ENCODE assay signal across 1 cellular context in genomic region chr3:129160891-129161859, GRCh38.
A peak's percentile ranks its signal among the peaks of the same experiment; 100 is the strongest.
TF ChIP-seq lines count a peak whose summit lies in the region.

Gene ISY1, minus strand, starts transcription at chr3:129161063. Its CDS starts 88 bp downstream, at chr3:129160975.

TF ChIP-seq in HepG2, 621 proteins besides CTCF, POLR2A, EP300 and RAD21 (continued from another document and continues in another):
- TF ChIP-seq U2AF1 (optimal IDR thresholded peaks at IDR 0.05; ENCODE audit: low read depth, low read length), result peak; percentile 54
- TF ChIP-seq YEATS4 (CRISPR knock-in tag; IDR thresholded peaks at IDR 0.05; ENCODE audit: borderline replicate concordance), result peak; percentile 72; the same call in 1 of the 2 replicates
- no peak for TF ChIP-seq GTF2F1 (IDR thresholded peaks at IDR 0.05; ENCODE audit: low read length)
- no peak for TF ChIP-seq ZBTB8A (CRISPR knock-in tag; IDR thresholded peaks at IDR 0.05; ENCODE audit: borderline replicate concordance, low read depth)
- peak in 1 of 2 experiments; percentile 42; a peak in 1 of 4 replicates for TF ChIP-seq ATF4 (CRISPR knock-in tag; IDR thresholded peaks at IDR 0.05)
- TF ChIP-seq ZNF563 (CRISPR knock-in tag; IDR thresholded peaks at IDR 0.05), result no peak
- no peak for TF ChIP-seq KDM1A (CRISPR knock-in tag; IDR thresholded peaks at IDR 0.05)
- TF ChIP-seq HOXA5 (CRISPR knock-in tag; IDR thresholded peaks at IDR 0.05), result peak; percentile 79; the same call in 1 of the 2 replicates
- no peak; the same call in none of the 2 replicates for TF ChIP-seq HIVEP1 (CRISPR knock-in tag; IDR thresholded peaks at IDR 0.05)
- no peak for TF ChIP-seq ZNF746 (CRISPR knock-in tag; IDR thresholded peaks at IDR 0.05)
- TF ChIP-seq PBX3 (CRISPR knock-in tag; IDR thresholded peaks at IDR 0.05; ENCODE audit: borderline replicate concordance), result 0 out of 2 replicates have a peak, but pooled peaks have one; percentile 28
- TF ChIP-seq PRDM10 (CRISPR knock-in tag; IDR thresholded peaks at IDR 0.05; ENCODE audit: low read depth), result peak; percentile 9; the same call in 1 of the 2 replicates
- no peak for TF ChIP-seq ONECUT2 (CRISPR knock-in tag; IDR thresholded peaks at IDR 0.05)
- peak; percentile 66; the same call in 1 of the 2 replicates for TF ChIP-seq NKX3-1 (CRISPR knock-in tag; IDR thresholded peaks at IDR 0.05)
- peak; percentile 43; the same call in 1 of the 2 replicates for TF ChIP-seq RXRB (CRISPR knock-in tag; IDR thresholded peaks at IDR 0.05; ENCODE audit: borderline replicate concordance)
- peak; percentile 83; the same call in 1 of the 2 replicates for TF ChIP-seq BRF2 (CRISPR knock-in tag; IDR thresholded peaks at IDR 0.05)
- TF ChIP-seq AKAP8 (CRISPR knock-in tag; IDR thresholded peaks at IDR 0.05), result no peak
- TF ChIP-seq ZNF253 (CRISPR knock-in tag; IDR thresholded peaks at IDR 0.05; ENCODE audit: borderline replicate concordance), result no peak
- TF ChIP-seq ZFP91 (CRISPR knock-in tag; IDR thresholded peaks at IDR 0.05; ENCODE audit: borderline replicate concordance), result peak; percentile 61; the same call in 1 of the 2 replicates
- TF ChIP-seq ATF3 (CRISPR knock-in tag; IDR thresholded peaks at IDR 0.05), result no peak
- peak; percentile 27; the same call in 1 of the 2 replicates for TF ChIP-seq HNF4G (IDR thresholded peaks at IDR 0.05; ENCODE audit: borderline replicate concordance, low read depth, low read length)
- no peak for TF ChIP-seq HNF4G (CRISPR knock-in tag; IDR thresholded peaks at IDR 0.05; ENCODE audit: borderline replicate concordance, low read depth)
- peak; percentile 89 for TF ChIP-seq ZNF501 (CRISPR knock-in tag; IDR thresholded peaks at IDR 0.05)
- TF ChIP-seq, protein P1, sequence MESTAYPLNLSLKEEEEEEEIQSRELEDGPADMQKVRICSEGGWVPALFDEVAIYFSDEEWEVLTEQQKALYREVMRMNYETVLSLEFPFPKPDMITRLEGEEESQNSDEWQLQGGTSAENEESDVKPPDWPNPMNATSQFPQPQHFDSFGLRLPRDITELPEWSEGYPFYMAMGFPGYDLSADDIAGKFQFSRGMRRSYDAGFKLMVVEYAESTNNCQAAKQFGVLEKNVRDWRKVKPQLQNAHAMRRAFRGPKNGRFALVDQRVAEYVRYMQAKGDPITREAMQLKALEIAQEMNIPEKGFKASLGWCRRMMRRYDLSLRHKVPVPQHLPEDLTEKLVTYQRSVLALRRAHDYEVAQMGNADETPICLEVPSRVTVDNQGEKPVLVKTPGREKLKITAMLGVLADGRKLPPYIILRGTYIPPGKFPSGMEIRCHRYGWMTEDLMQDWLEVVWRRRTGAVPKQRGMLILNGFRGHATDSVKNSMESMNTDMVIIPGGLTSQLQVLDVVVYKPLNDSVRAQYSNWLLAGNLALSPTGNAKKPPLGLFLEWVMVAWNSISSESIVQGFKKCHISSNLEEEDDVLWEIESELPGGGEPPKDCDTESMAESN (CRISPR knock-in tag; conservative IDR thresholded peaks at IDR 0.05), result peak; percentile 67; the same call in 1 of the 2 replicates
- TF ChIP-seq MAZ (IDR thresholded peaks at IDR 0.05; ENCODE audit: borderline replicate concordance, low read depth, low read length), result no peak
- peak; percentile 58; the same call in 1 of the 2 replicates for TF ChIP-seq MAZ (CRISPR knock-in tag; IDR thresholded peaks at IDR 0.05; ENCODE audit: low read depth)
- TF ChIP-seq ZNF274 (CRISPR knock-in tag; IDR thresholded peaks at IDR 0.05), result no peak
- peak; percentile 34 for TF ChIP-seq SRSF1 (optimal IDR thresholded peaks at IDR 0.05; ENCODE audit: low read depth, low read length)
- TF ChIP-seq ZBED4 (CRISPR knock-in tag; IDR thresholded peaks at IDR 0.05; ENCODE audit: borderline replicate concordance), result peak; percentile 22; the same call in 1 of the 2 replicates
- TF ChIP-seq ZNF792 (CRISPR knock-in tag; IDR thresholded peaks at IDR 0.05), result peak; percentile 29; the same call in 1 of the 2 replicates
- peak; percentile 48 for TF ChIP-seq MEIS1 (CRISPR knock-in tag; IDR thresholded peaks at IDR 0.05; ENCODE audit: borderline replicate concordance)
- TF ChIP-seq ARNT (IDR thresholded peaks at IDR 0.05), result no peak
- TF ChIP-seq, protein P2, sequence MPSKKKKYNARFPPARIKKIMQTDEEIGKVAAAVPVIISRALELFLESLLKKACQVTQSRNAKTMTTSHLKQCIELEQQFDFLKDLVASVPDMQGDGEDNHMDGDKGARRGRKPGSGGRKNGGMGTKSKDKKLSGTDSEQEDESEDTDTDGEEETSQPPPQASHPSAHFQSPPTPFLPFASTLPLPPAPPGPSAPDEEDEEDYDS (CRISPR knock-in tag; IDR thresholded peaks at IDR 0.05), result no peak
- TF ChIP-seq, protein P3, sequence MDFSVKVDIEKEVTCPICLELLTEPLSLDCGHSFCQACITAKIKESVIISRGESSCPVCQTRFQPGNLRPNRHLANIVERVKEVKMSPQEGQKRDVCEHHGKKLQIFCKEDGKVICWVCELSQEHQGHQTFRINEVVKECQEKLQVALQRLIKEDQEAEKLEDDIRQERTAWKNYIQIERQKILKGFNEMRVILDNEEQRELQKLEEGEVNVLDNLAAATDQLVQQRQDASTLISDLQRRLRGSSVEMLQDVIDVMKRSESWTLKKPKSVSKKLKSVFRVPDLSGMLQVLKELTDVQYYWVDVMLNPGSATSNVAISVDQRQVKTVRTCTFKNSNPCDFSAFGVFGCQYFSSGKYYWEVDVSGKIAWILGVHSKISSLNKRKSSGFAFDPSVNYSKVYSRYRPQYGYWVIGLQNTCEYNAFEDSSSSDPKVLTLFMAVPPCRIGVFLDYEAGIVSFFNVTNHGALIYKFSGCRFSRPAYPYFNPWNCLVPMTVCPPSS (IDR thresholded peaks at IDR 0.05), result no peak
- peak; percentile 80; the same call in 1 of the 2 replicates for TF ChIP-seq ATF2 (CRISPR knock-in tag; IDR thresholded peaks at IDR 0.05)
- TF ChIP-seq ZFP82 (CRISPR knock-in tag; IDR thresholded peaks at IDR 0.05; ENCODE audit: borderline replicate concordance), result peak; percentile 88; the same call in 1 of the 2 replicates
- TF ChIP-seq ZNF644 (CRISPR knock-in tag; IDR thresholded peaks at IDR 0.05; ENCODE audit: low read depth), result no peak
- TF ChIP-seq IKZF1 (IDR thresholded peaks at IDR 0.05), result no peak
